Comparison of ENCODE assay signal across 1 cellular context in the genomic region with DNA sequence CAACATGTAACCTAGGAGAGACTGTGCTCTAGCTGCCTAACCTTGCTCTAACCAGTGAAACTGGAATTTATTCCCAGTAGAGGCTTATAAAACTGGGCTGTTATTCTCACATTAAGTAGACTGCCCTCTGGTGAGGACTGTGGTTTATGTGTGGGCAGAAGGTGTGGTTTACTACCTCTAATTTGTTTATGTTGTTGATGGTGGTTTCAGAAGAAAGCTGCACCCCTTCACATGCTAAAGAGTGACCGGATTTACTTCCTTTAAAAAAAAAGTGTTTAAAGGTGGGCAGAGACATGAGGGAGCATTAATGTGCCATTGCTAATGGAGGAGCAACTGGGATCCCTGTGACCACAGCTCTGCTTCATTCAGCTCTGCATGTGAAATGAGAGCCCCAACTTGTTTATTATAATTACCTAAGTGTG.
TF ChIP-seq lines count a peak whose summit lies in the region.

No MANE protein-coding gene starts in this region.

TF ChIP-seq in HepG2, 621 proteins besides CTCF, POLR2A, EP300 and RAD21 (continued from another document):
- TF ChIP-seq, protein P1, sequence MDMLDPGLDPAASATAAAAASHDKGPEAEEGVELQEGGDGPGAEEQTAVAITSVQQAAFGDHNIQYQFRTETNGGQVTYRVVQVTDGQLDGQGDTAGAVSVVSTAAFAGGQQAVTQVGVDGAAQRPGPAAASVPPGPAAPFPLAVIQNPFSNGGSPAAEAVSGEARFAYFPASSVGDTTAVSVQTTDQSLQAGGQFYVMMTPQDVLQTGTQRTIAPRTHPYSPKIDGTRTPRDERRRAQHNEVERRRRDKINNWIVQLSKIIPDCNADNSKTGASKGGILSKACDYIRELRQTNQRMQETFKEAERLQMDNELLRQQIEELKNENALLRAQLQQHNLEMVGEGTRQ (IDR thresholded peaks at IDR 0.05; ENCODE audit: low read depth, low read length), result no peak
- TF ChIP-seq, protein P1 (CRISPR knock-in tag; IDR thresholded peaks at IDR 0.05; ENCODE audit: borderline replicate concordance), result no peak
- TF ChIP-seq JARID2 (CRISPR knock-in tag; IDR thresholded peaks at IDR 0.05; ENCODE audit: insufficient replicate concordance) (no peak), HHEX (CRISPR knock-in tag; IDR thresholded peaks at IDR 0.05) (no peak), GATAD1 (CRISPR knock-in tag; IDR thresholded peaks at IDR 0.05) (no peak)
- TF ChIP-seq, protein P2, sequence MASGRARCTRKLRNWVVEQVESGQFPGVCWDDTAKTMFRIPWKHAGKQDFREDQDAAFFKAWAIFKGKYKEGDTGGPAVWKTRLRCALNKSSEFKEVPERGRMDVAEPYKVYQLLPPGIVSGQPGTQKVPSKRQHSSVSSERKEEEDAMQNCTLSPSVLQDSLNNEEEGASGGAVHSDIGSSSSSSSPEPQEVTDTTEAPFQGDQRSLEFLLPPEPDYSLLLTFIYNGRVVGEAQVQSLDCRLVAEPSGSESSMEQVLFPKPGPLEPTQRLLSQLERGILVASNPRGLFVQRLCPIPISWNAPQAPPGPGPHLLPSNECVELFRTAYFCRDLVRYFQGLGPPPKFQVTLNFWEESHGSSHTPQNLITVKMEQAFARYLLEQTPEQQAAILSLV (CRISPR knock-in tag; IDR thresholded peaks at IDR 0.05; ENCODE audit: borderline replicate concordance), result no peak
